ENCODE assay signal across 20 cellular contexts in genomic region chr1:224429616-224430015, GRCh38. TPM values are rescaled to one million over a fixed set of nuclear protein-coding genes. Genes with fewer than 3 reads are reported as not detected.
DNase-seq lines count a peak whose midpoint lies in the region; ATAC-seq, FAIRE-seq and TF ChIP-seq lines count a peak whose summit lies in the region.
"Had no signal": no experiment of that assay in that cellular context is flagged by ENCODE, and none has a peak within 500 bp of the region (broad histone marks: within the 10 kb centered on the region; RNA-seq: fewer than 3 reads in every experiment).

No MANE protein-coding gene starts in this region.

- H3K36me3 ChIP-seq in SK-N-SH (replicated peaks in 1 of 2; ENCODE audit: control insufficient read depth in 1 of 2, insufficient read depth in 2 of 2, low read length in 1 of 2) = peaks cover 59 to 69% of the 10 kb centered on the region in 2 experiments
- H3K36me3 ChIP-seq in K562 (ENCODE audit: control insufficient read depth, insufficient read depth, low read length) = peaks cover 54% of the 10 kb centered on the region
- H3K36me3 ChIP-seq in muscle layer of duodenum (ENCODE audit: control insufficient read depth in 1 of 2, insufficient read depth in 2 of 2, low read length in 2 of 2) = peaks cover 7 to 9% of the 10 kb centered on the region in 2 donors
- peaks cover 0 to 44% (median 11%) of the 10 kb centered on the region in 4 donors for H3K36me3 ChIP-seq in upper lobe of left lung
- peaks cover 0 to 67% (median 3%) of the 10 kb centered on the region in 9 donors for H3K36me3 ChIP-seq in heart right ventricle

- H3K4me2 ChIP-seq in SK-N-SH = 0 out of 2 replicates have a peak overlapping the region, but pooled peaks have one; percentile 27
- no peak overlapping the region for H3K4me2 ChIP-seq in K562 (ENCODE audit: insufficient read depth, low read length)

- CTCF ChIA-PET in SK-N-SH (lab: Yijun Ruan, JAX) (no interaction called here), K562 (lab: Yijun Ruan, JAX; ENCODE audit: low intra/inter-chr PET ratio) (no interaction called here)

- peak overlapping the region; percentile 58 to 81 for H3K27ac ChIP-seq in SK-N-SH (ENCODE audit: low read depth in 2 of 2, low read length in 1 of 2)
- H3K27ac ChIP-seq in K562 (ENCODE audit: extremely low read depth, low read depth, low read length) = peak overlapping the region; percentile 80; the same call in 2 of the 3 replicates
- peak overlapping the region; percentile 29 for H3K27ac ChIP-seq in muscle layer of duodenum (ENCODE audit: low read length)
- H3K27ac ChIP-seq in upper lobe of left lung = peak overlapping the region; percentile 7 to 99 (median 68)
- peak overlapping the region in 3 of 10 donors; percentile 4 to 97 (median 97) for H3K27ac ChIP-seq in heart right ventricle
- H3K27ac ChIP-seq: 22Rv1, testis, WERI-Rb-1 had no signal

- H3K4me1 ChIP-seq in SK-N-SH (ENCODE audit: control insufficient read depth in 1 of 2, insufficient read depth in 2 of 2, low read depth in 1 of 2, low read length in 1 of 2) = peaks cover 28 to 34% of the 10 kb centered on the region in 2 experiments
- H3K4me1 ChIP-seq in K562 (replicated peaks in 1 of 2; ENCODE audit: control insufficient read depth in 2 of 2, insufficient read depth in 2 of 2, low read length in 2 of 2) = peaks cover 6 to 21% of the 10 kb centered on the region in 2 experiments
- H3K4me1 ChIP-seq in muscle layer of duodenum (ENCODE audit: control insufficient read depth in 1 of 2, insufficient read depth in 2 of 2, low read length in 2 of 2) = peaks cover 12 to 40% of the 10 kb centered on the region in 2 donors
- peaks cover 43 to 52% (median 45%) of the 10 kb centered on the region in 4 donors for H3K4me1 ChIP-seq in upper lobe of left lung
- peaks cover 15 to 71% (median 51%) of the 10 kb centered on the region in 9 donors for H3K4me1 ChIP-seq in heart right ventricle

- no peak for FAIRE-seq in K562 (lab: Jason Lieb, UNC)
- FAIRE-seq: GM18507 had no signal

- H2AFZ ChIP-seq in SK-N-SH (ENCODE audit: low read depth) (no peak overlapping the region), K562 (ENCODE audit: low read depth, low read length) (no peak overlapping the region)

- TF ChIP-seq CTCF in SK-N-SH (IDR thresholded peaks at IDR 0.05) = no peak
- no peak for TF ChIP-seq CTCF in K562 (IDR thresholded peaks at IDR 0.05 in 2 of 3, conservative IDR thresholded peaks at IDR 0.05 in 1 of 3; ENCODE audit: insufficient read depth in 2 of 3, low read depth in 1 of 3, low read length in 3 of 3)
- TF ChIP-seq CTCF in upper lobe of left lung (IDR thresholded peaks at IDR 0.05) = no peak
- TF ChIP-seq CTCF in heart right ventricle (IDR thresholded peaks at IDR 0.05) = no peak

- DNase-seq in SK-N-SH = no peak
- no peak for DNase-seq in K562 (ENCODE audit: extremely low read depth in 1 of 4, low spot score in 3 of 4)
- DNase-seq in upper lobe of left lung = no peak
- DNase-seq in 8988T = no peak
- DNase-seq in heart right ventricle = no peak
- DNase-seq in NCI-H226 = no peak
- DNase-seq: activated CD4-positive, alpha-beta memory T cell treated with anti-CD3 and anti-CD28 coated beads, Interleukin-2, amount 10 ng/mL, durations not matched to agents 7 days and 5 days; caudate nucleus; CD4-positive, alpha-beta memory T cell; DMS79 treated with DMSO at 0.1 percent for 48 hours; islet precursor cell; NCI-H1694; stimulated activated CD4-positive, alpha-beta T cell treated with anti-CD3 and anti-CD28 coated beads, Interleukin-4, amount 100 ng/mL, for 24 hours; testis; WERI-Rb-1 had no signal

- peaks cover 87% of the 10 kb centered on the region for H3K79me2 ChIP-seq in SK-N-SH (ENCODE audit: insufficient read depth)
- H3K79me2 ChIP-seq in K562 (ENCODE audit: control insufficient read depth, insufficient read depth, low read length) = peaks cover 77% of the 10 kb centered on the region

- H3K27me3 ChIP-seq in SK-N-SH (ENCODE audit: insufficient read depth) = no peaks in the 10 kb centered on the region
- H3K27me3 ChIP-seq in K562 (ENCODE audit: control insufficient read depth in 2 of 2, insufficient read depth in 2 of 2, low read length in 2 of 2) = no peaks in the 10 kb centered on the region
- H3K27me3 ChIP-seq in muscle layer of duodenum (ENCODE audit: low read depth, low read length) = no peaks in the 10 kb centered on the region
- no peaks in the 10 kb centered on the region for H3K27me3 ChIP-seq in upper lobe of left lung
- H3K27me3 ChIP-seq in heart right ventricle = no peaks in the 10 kb centered on the region
- H3K27me3 ChIP-seq: testis had no signal

- ATAC-seq in SK-N-SH treated with all-trans-retinoic acid at 6 μM for 48 hours = no peak
- no peak for ATAC-seq in K562
- ATAC-seq in upper lobe of left lung (ENCODE audit: low FRiP score in 2 of 2) = no peak
- no peak for ATAC-seq in heart right ventricle
- ATAC-seq: HCT116 had no signal

- no TSS peak for BruUV-seq in K562 (replicated peaks; lab: Mats Ljungman, UMichigan)

- intact Hi-C loops in K562 (cut with micrococcal nuclease) = loop anchor here (1.0 kb wide), 1 partner anchor 74 kb away; no protein-coding TSS in a partner anchor
- intact Hi-C loops in heart right ventricle (cut with DNase I) = loop anchor here in 1 of 10 donors (5.0 to 10.0 kb wide), 2 partner anchors 42 to 245 kb away; partner anchors contain the start of gene DEGS1

- peaks cover 48% of the 10 kb centered on the region for H3F3A ChIP-seq in SK-N-SH (replicated peaks; ENCODE audit: insufficient read depth)

- POLR2A ChIA-PET in SK-N-SH (lab: Yijun Ruan, JAX) (no interaction called here), K562 (lab: Yijun Ruan, JAX) (interaction anchor here (0.5 to 4.4 kb wide), 6 partner anchors 10 to 643 kb away, joined by 3 to 45 read pairs (median 4); no protein-coding TSS in a partner anchor)

- WGBS in SK-N-SH (ENCODE audit: low lambda C conversion rate) = 89% methylated on average over 2 of the region's 2 CpGs
- 62% methylated on average over 2 of the region's 2 CpGs for WGBS in K562 (ENCODE audit: insufficient coverage, low coverage, missing lambda C conversion rate)
- 72 to 76% methylated on average over 2 of the region's 2 CpGs for WGBS in upper lobe of left lung, 2 donors
- WGBS in heart right ventricle, 2 donors = 88 to 92% methylated on average over 2 of the region's 2 CpGs

- TF ChIP-seq EP300 in SK-N-SH (IDR thresholded peaks at IDR 0.05; ENCODE audit: borderline replicate concordance in 1 of 2, low read depth in 1 of 2, low read length in 1 of 2) (no peak), K562 (IDR thresholded peaks at IDR 0.05; ENCODE audit: low read length) (no peak), upper lobe of left lung (IDR thresholded peaks at IDR 0.05) (no peak)

- TF ChIP-seq POLR2A in K562 (conservative IDR thresholded peaks at IDR 0.05) = no peak
- TF ChIP-seq POLR2A in upper lobe of left lung (IDR thresholded peaks at IDR 0.05) = no peak

- in situ Hi-C loops in K562 (cut with MboI) = no loop called here

- H3K9me3 ChIP-seq in SK-N-SH = no peaks in the 10 kb centered on the region
- no peaks in the 10 kb centered on the region for H3K9me3 ChIP-seq in K562 (replicated peaks; ENCODE audit: control insufficient read depth, insufficient read depth, low read depth, low read length)
- no peaks in the 10 kb centered on the region for H3K9me3 ChIP-seq in muscle layer of duodenum (ENCODE audit: control insufficient read depth in 1 of 2, low read length in 2 of 2)
- no peaks in the 10 kb centered on the region for H3K9me3 ChIP-seq in upper lobe of left lung
- no peaks in the 10 kb centered on the region for H3K9me3 ChIP-seq in heart right ventricle
- H3K9me3 ChIP-seq: testis had no signal

- H3K9me2 ChIP-seq in SK-N-SH = no peaks in the 10 kb centered on the region

- TF ChIP-seq RAD21 in SK-N-SH (IDR thresholded peaks at IDR 0.05; ENCODE audit: low read length) (no peak), K562 (CRISPR knock-in tag; conservative IDR thresholded peaks at IDR 0.05 in 1 of 2, IDR thresholded peaks at IDR 0.05 in 1 of 2) (no peak)

- H4K20me1 ChIP-seq in SK-N-SH (ENCODE audit: insufficient read depth) (peaks cover 60% of the 10 kb centered on the region), K562 (replicated peaks; ENCODE audit: control insufficient read depth, insufficient read depth, low read length) (peaks cover 17% of the 10 kb centered on the region)

- no peaks in the 10 kb centered on the region for H3K9me1 ChIP-seq in K562 (ENCODE audit: control insufficient read depth, insufficient read depth, low read length)

- H3K9ac ChIP-seq in SK-N-SH (no peak overlapping the region), K562 (ENCODE audit: insufficient read depth in 1 of 2, low read depth in 2 of 2, low read length in 2 of 2) (peak overlapping the region in 1 of 2 experiments; percentile 68; a peak in 1 of 4 replicates)

- H3K4me3 ChIP-seq in SK-N-SH (ENCODE audit: low read depth in 2 of 2, low read length in 1 of 2) (no peak overlapping the region), K562 (no peak overlapping the region), muscle layer of duodenum (ENCODE audit: low read depth in 1 of 2, low read length in 2 of 2) (no peak overlapping the region), upper lobe of left lung (no peak overlapping the region), heart right ventricle (peak overlapping the region in 1 of 10 donors; percentile 88)
- H3K4me3 ChIP-seq: testis had no signal

RNA-seq across cellular contexts. Expression of gene WDR26, which starts 5.0 kb away (rescaled TPM):
- 21.2 and 21.9 TPM in 2 replicates for polyA plus RNA-seq in SK-N-SH (2012; rRNA removed)
- 45.6 and 46.1 TPM in 2 replicates for polyA plus RNA-seq in SK-N-SH (2012; cell fraction: cytosol; rRNA removed)
- polyA plus RNA-seq in SK-N-SH (2012; cell fraction: nucleus; rRNA removed) = 21.5 and 50.0 TPM in 2 replicates
- total RNA-seq in K562 (2011; cell fraction: chromatin; rRNA removed; ENCODE audit: low replicate concordance) = 190 and 413 TPM in 2 replicates
- 79.0 and 101 TPM in 2 replicates for total RNA-seq in K562 (2011; cell fraction: nucleolus; rRNA removed)
- total RNA-seq in K562 (2011; cell fraction: nucleoplasm; rRNA removed) = 192 and 302 TPM in 2 replicates
- 21.2 and 26.6 TPM in 2 replicates for total RNA-seq in K562 (2014; rRNA removed)
- total RNA-seq in K562 (2014; rRNA removed; fragmentation: Illumina TruSeq; extraction: Trizol) = 39.8 and 41.0 TPM in 2 replicates
- total RNA-seq in K562 (2015; rRNA removed; fragmentation: Illumina TruSeq; extraction: Trizol) = 30.4 and 31.2 TPM in 2 replicates
- 54.6 and 66.0 TPM in 2 replicates for total RNA-seq in K562 (2021)
- polyA plus RNA-seq in K562 (2011; rRNA removed) = 40.3 and 54.4 TPM in 2 replicates
- polyA plus RNA-seq in K562 (2011; cell fraction: cytosol; rRNA removed) = 10.4 and 16.7 TPM in 2 replicates
- 86.9 and 97.7 TPM in 2 replicates for polyA plus RNA-seq in K562 (2011; cell fraction: nucleus; rRNA removed)
- polyA plus RNA-seq in K562 (2012) = 42.7 and 48.1 TPM in 2 replicates
- polyA plus RNA-seq in K562 (2014; fragmentation: Illumina TruSeq; extraction: Trizol) = 52.3 and 55.7 TPM in 2 replicates
- polyA plus RNA-seq in K562 (2014; fragmentation: Nextera tagmentation; extraction: Ambion mirVana) = 10 to 100 TPM; 11.5 to 14.3 TPM
- 39.7 and 58.2 TPM in 2 replicates for polyA plus RNA-seq in K562 (2014; rRNA removed)
- polyA minus RNA-seq in K562 (2011; rRNA and poly(A)+ RNA removed) = 88.0 and 101 TPM in 2 replicates
- 50.0 and 56.2 TPM in 2 replicates for polyA minus RNA-seq in K562 (2011; cell fraction: cytosol; rRNA and poly(A)+ RNA removed)
- 73.2 and 92.6 TPM in 2 replicates for polyA minus RNA-seq in K562 (2011; cell fraction: nucleus; rRNA and poly(A)+ RNA removed)
- 100 to 1,000 TPM in 3 of 6 donors, 10 to 100 TPM in 3; 75.8 to 145 (median 91.2) TPM for total RNA-seq in upper lobe of left lung
- 10 to 100 TPM; 58.9 to 81.3 (median 71.8) TPM for total RNA-seq in heart right ventricle
- 10 to 100 TPM; 15.8 to 22.5 TPM for polyA plus RNA-seq in heart right ventricle
